ENCODE assay signal across 9 cellular contexts in genomic region chr16:48444574-48444973, GRCh38. TPM values are rescaled to one million over a fixed set of nuclear protein-coding genes. Genes with fewer than 3 reads are reported as not detected.
A peak's percentile ranks its signal among the peaks of the same experiment; 100 is the strongest.
DNase-seq lines count a peak whose midpoint lies in the region; ATAC-seq, FAIRE-seq and TF ChIP-seq lines count a peak whose summit lies in the region.
"Had no signal": no experiment of that assay in that cellular context is flagged by ENCODE, and none has a peak within 500 bp of the region (broad histone marks: within the 10 kb centered on the region; RNA-seq: fewer than 3 reads in every experiment).

No MANE protein-coding gene starts in this region.

- TF ChIP-seq CTCF in fibroblast of mammary gland (conservative IDR thresholded peaks at IDR 0.05; ENCODE audit: control insufficient read depth, insufficient read depth, low read depth, low read length) (no peak), osteoblast (IDR thresholded peaks at IDR 0.05; ENCODE audit: extremely low read depth, low read depth, low read length) (no peak), D721Med (IDR thresholded peaks at IDR 0.05; ENCODE audit: insufficient read depth, missing control alignments) (no peak)

- no peaks in the 10 kb centered on the region for H3K79me2 ChIP-seq in osteoblast (ENCODE audit: insufficient read depth, low read length)

- H3K36me3 ChIP-seq in BLaER1 = no peaks in the 10 kb centered on the region
- H3K36me3 ChIP-seq in osteoblast (ENCODE audit: insufficient read depth, low read length) = no peaks in the 10 kb centered on the region

- H3K27ac ChIP-seq in BLaER1 (no peak overlapping the region), osteoblast (ENCODE audit: low read depth, low read length) (peak overlapping the region; percentile 90)

- DNase-seq in RKO (ENCODE audit: low spot score) (peak; percentile 92), fibroblast of mammary gland (ENCODE audit: low read depth) (peak; percentile 97), osteoblast (ENCODE audit: insufficient read length, low spot score, missing footprints) (peak; percentile 89), 8988T (no peak), NCI-H1048 (lab: John Stamatoyannopoulos, UW) (no peak), D721Med (ENCODE audit: insufficient read length, low spot score) (no peak)
- DNase-seq: stimulated activated naive CD4-positive, alpha-beta T cell treated with Interleukin-2 at 50 U/mL for 16 hours had no signal

- H3K9me3 ChIP-seq in BLaER1 (no peaks in the 10 kb centered on the region), osteoblast (ENCODE audit: low read depth, low read length) (no peaks in the 10 kb centered on the region)

- H3K4me2 ChIP-seq in BLaER1 (peak overlapping the region; percentile 35), osteoblast (ENCODE audit: insufficient read depth, low read length) (peak overlapping the region; percentile 56)

- H3K4me1 ChIP-seq in BLaER1 (peaks cover 15% of the 10 kb centered on the region), osteoblast (ENCODE audit: insufficient read depth, low read length) (peaks cover 8% of the 10 kb centered on the region)

- no peak overlapping the region for H3K9ac ChIP-seq in BLaER1

- H3K27me3 ChIP-seq in BLaER1 (no peaks in the 10 kb centered on the region), osteoblast (ENCODE audit: insufficient read depth, low read length) (no peaks in the 10 kb centered on the region)

- ATAC-seq in HG03354 (IDR thresholded peaks at IDR 0.05; ENCODE audit: poor library complexity, severe bottlenecking, unreplicated experiment) = no peak

- no peak for FAIRE-seq in D721Med (lab: Jason Lieb, UNC)

- peak overlapping the region; percentile 84 for H2AFZ ChIP-seq in osteoblast (ENCODE audit: low read length)

- H4K20me1 ChIP-seq in BLaER1 = no peaks in the 10 kb centered on the region
- H4K20me1 ChIP-seq in osteoblast (ENCODE audit: insufficient read depth, low read length) = no peaks in the 10 kb centered on the region

- H3K4me3 ChIP-seq in BLaER1 = no peak overlapping the region
- no peak overlapping the region for H3K4me3 ChIP-seq in fibroblast of mammary gland (ENCODE audit: control insufficient read depth, low read depth, low read length)
- H3K4me3 ChIP-seq in osteoblast (ENCODE audit: insufficient read depth, low read length) = no peak overlapping the region

RNA-seq across cellular contexts. Expression of gene SIAH1, which starts 59.4 kb away (rescaled TPM):
- 41.8 and 43.1 TPM in 2 replicates for total RNA-seq in osteoblast

Comparison
In these comparisons a context has a peak if more than half of its experiments do, and no peak if none do; other contexts are left out.
1. DNase-seq: peak in RKO (single experiment), fibroblast of mammary gland (single experiment) and osteoblast (single experiment); none in 8988T (single experiment), NCI-H1048 (single experiment) and D721Med (single experiment).